9 cellular contexts compared by ENCODE assay signal in the genomic region with DNA sequence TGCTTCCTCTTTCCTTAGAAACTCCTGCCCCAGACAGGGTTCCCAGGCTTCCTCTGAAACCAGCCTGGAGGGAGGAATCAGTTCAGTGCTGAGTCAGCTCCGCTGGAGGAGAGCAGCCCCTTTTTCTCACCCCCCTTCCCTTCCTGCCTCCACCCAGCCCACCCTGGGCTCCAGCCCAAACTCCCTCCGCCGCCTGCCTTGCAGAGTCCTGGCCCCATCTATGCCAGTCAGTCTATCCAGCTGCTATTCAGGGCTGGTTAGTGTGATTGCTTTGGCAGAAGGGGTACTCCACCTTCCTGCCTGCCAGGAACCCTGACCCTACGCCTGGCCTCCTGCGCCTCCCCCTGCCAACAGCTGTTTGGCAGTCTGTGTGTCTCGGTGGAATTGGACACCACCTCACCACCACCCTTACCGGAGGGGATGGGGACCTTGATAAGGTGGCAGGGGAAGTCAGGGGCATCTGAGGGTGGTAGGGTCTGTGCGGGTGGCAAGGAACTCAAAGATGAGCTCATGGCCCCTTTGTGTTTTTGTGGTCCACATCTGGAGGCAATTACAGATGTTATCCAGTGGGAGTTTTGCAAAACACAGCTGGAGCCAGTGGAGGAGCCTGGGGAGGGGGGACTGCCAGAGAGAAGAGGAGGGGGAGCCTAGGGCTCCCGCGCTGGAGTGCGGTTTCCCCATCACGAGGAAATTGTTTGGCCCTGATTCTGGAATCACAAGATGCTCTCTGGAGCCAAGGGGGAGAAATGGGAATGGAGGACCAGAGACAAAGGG. TPM values are rescaled to one million over a fixed set of nuclear protein-coding genes. Genes with fewer than 3 reads are reported as not detected.
A peak's percentile ranks its signal among the peaks of the same experiment; 100 is the strongest.
DNase-seq lines count a peak whose midpoint lies in the region; ATAC-seq and TF ChIP-seq lines count a peak whose summit lies in the region.
"Had no signal": no experiment of that assay in that cellular context is flagged by ENCODE, and none has a peak within 500 bp of the region (broad histone marks: within the 10 kb centered on the region; RNA-seq: fewer than 3 reads in every experiment).

No MANE protein-coding gene starts in this region.

- H3K27ac Mint-ChIP-seq in effector memory CD8-positive, alpha-beta T cell, result no peak overlapping the region
- H3K27ac Mint-ChIP-seq in stimulated activated memory B cell treated with anti-CD40 and anti-IgM and Interleukin-4, amounts not matched to agents 10 μg/mL and 1 μg/mL and 100 μg/mL, for 72 hours, result no peak overlapping the region

- peaks cover under 1% of the 10 kb centered on the region for H3K36me3 Mint-ChIP-seq in effector memory CD8-positive, alpha-beta T cell (ENCODE audit: insufficient read depth)
- no peaks in the 10 kb centered on the region for H3K36me3 Mint-ChIP-seq in stimulated activated memory B cell treated with anti-CD40 and anti-IgM and Interleukin-4, amounts not matched to agents 10 μg/mL and 1 μg/mL and 100 μg/mL, for 72 hours

- no peak for TF ChIP-seq CTCF in foreskin keratinocyte (conservative IDR thresholded peaks at IDR 0.05)

- peaks cover 23% of the 10 kb centered on the region; the same call in 1 of the 2 replicates for H3K36me3 ChIP-seq in SK-N-MC (ENCODE audit: insufficient read depth, low read length)
- H3K36me3 ChIP-seq: neutrophil had no signal

- no peaks in the 10 kb centered on the region for H3K27me3 ChIP-seq in foreskin keratinocyte

- peak overlapping the region; percentile 97 for H3K27ac ChIP-seq in SK-N-MC
- H3K27ac ChIP-seq in foreskin keratinocyte, result peak overlapping the region; percentile 57
- H3K27ac ChIP-seq: neutrophil had no signal

- peak overlapping the region; percentile 68 for H3K4me3 ChIP-seq in SK-N-MC

- H3K9me3 Mint-ChIP-seq in effector memory CD8-positive, alpha-beta T cell, result no peaks in the 10 kb centered on the region
- H3K9me3 Mint-ChIP-seq in stimulated activated memory B cell treated with anti-CD40 and anti-IgM and Interleukin-4, amounts not matched to agents 10 μg/mL and 1 μg/mL and 100 μg/mL, for 72 hours, result no peaks in the 10 kb centered on the region

- H3K27me3 Mint-ChIP-seq in effector memory CD8-positive, alpha-beta T cell, result peaks cover 37 to 63% of the 10 kb centered on the region in 2 donors
- peaks cover 25% of the 10 kb centered on the region for H3K27me3 Mint-ChIP-seq in stimulated activated memory B cell treated with anti-CD40 and anti-IgM and Interleukin-4, amounts not matched to agents 10 μg/mL and 1 μg/mL and 100 μg/mL, for 72 hours

- peaks cover 6 to 7% of the 10 kb centered on the region in 2 donors for H3K4me1 Mint-ChIP-seq in effector memory CD8-positive, alpha-beta T cell (ENCODE audit: low read depth in 2 of 2)
- peaks cover 28% of the 10 kb centered on the region for H3K4me1 Mint-ChIP-seq in stimulated activated memory B cell treated with anti-CD40 and anti-IgM and Interleukin-4, amounts not matched to agents 10 μg/mL and 1 μg/mL and 100 μg/mL, for 72 hours

- DNase-seq in DMS79 (lab: John Stamatoyannopoulos, UW), result peak; percentile 55
- peak; percentile 92 for DNase-seq in SK-N-MC (ENCODE audit: low read depth, low spot score)
- DNase-seq in foreskin keratinocyte, result peak; percentile 49 to 76
- peak; percentile 8 for DNase-seq in pons (ENCODE audit: low spot score)
- DNase-seq in SW 1271 (lab: John Stamatoyannopoulos, UW), result no peak
- DNase-seq in effector memory CD8-positive, alpha-beta T cell, result no peak

- peak overlapping the region; percentile 73 for H3K9ac ChIP-seq in SK-N-MC (ENCODE audit: insufficient read length)

- no peak overlapping the region for H3K4me3 Mint-ChIP-seq in effector memory CD8-positive, alpha-beta T cell
- no peak overlapping the region for H3K4me3 Mint-ChIP-seq in stimulated activated memory B cell treated with anti-CD40 and anti-IgM and Interleukin-4, amounts not matched to agents 10 μg/mL and 1 μg/mL and 100 μg/mL, for 72 hours

- H3K4me1 ChIP-seq in foreskin keratinocyte, result peaks cover 52% of the 10 kb centered on the region

- H3K9me3 ChIP-seq in SK-N-MC (ENCODE audit: low read depth, low read length), result no peaks in the 10 kb centered on the region
- H3K9me3 ChIP-seq: neutrophil had no signal

- ATAC-seq in foreskin keratinocyte (peak; percentile 55), HG03045 (IDR thresholded peaks at IDR 0.05; ENCODE audit: unreplicated experiment) (no peak)
- no peak for ATAC-seq in effector memory CD8-positive, alpha-beta T cell (replicated peaks)
- ATAC-seq in stimulated activated memory B cell treated with anti-CD40 and anti-IgM and Interleukin-4, amounts not matched to agents 10 μg/mL and 1 μg/mL and 100 μg/mL, for 72 hours, result no peak

RNA-seq across cellular contexts. Expression of a gene that starts 12.2 kb away (rescaled TPM):
- 234 and 241 TPM in 2 replicates for total RNA-seq in foreskin keratinocyte
- 148 and 159 TPM in 2 replicates for polyA plus RNA-seq in foreskin keratinocyte

RNA-seq across cellular contexts. Expression of a gene that starts 18.9 kb away (rescaled TPM):
- 176 and 219 TPM in 2 replicates for total RNA-seq in foreskin keratinocyte
- 418 and 434 TPM in 2 replicates for polyA plus RNA-seq in foreskin keratinocyte

RNA-seq across cellular contexts. Expression of a gene that starts 23.0 kb away (rescaled TPM):
- total RNA-seq in foreskin keratinocyte, result 65.2 and 76.2 TPM in 2 replicates
- polyA plus RNA-seq in foreskin keratinocyte, result 56.5 and 58.5 TPM in 2 replicates

RNA-seq across cellular contexts. Expression of a gene that starts 33.3 kb away (rescaled TPM):
- 0.75 and 1.1 TPM in 2 replicates for total RNA-seq in foreskin keratinocyte
- polyA plus RNA-seq in foreskin keratinocyte, result 0.41 and 0.59 TPM in 2 replicates

RNA-seq across cellular contexts. Expression of a gene that starts 34.4 kb away (rescaled TPM):
- total RNA-seq in foreskin keratinocyte, result 0.14 TPM in 2 replicates
- 0.11 and 0.18 TPM in 2 replicates for polyA plus RNA-seq in foreskin keratinocyte

Comparison
In these comparisons a context has a peak if more than half of its experiments do, and no peak if none do; other contexts are left out.
1. DNase-seq: peak in DMS79 (single experiment), SK-N-MC (single experiment), foreskin keratinocyte (2 of 2) and pons (single experiment); none in SW 1271 (0 of 2) and effector memory CD8-positive, alpha-beta T cell (0 of 3).